In genomic region chr10:59037506-59037905, GRCh38 we compare ENCODE assay signal across 1 cellular context.
A peak's percentile ranks its signal among the peaks of the same experiment; 100 is the strongest.
TF ChIP-seq lines count a peak whose summit lies in the region.

No MANE protein-coding gene starts in this region.

TF ChIP-seq in HepG2, 621 proteins besides CTCF, POLR2A, EP300 and RAD21 (continued from another document and continues in another):
- TF ChIP-seq, protein P1, sequence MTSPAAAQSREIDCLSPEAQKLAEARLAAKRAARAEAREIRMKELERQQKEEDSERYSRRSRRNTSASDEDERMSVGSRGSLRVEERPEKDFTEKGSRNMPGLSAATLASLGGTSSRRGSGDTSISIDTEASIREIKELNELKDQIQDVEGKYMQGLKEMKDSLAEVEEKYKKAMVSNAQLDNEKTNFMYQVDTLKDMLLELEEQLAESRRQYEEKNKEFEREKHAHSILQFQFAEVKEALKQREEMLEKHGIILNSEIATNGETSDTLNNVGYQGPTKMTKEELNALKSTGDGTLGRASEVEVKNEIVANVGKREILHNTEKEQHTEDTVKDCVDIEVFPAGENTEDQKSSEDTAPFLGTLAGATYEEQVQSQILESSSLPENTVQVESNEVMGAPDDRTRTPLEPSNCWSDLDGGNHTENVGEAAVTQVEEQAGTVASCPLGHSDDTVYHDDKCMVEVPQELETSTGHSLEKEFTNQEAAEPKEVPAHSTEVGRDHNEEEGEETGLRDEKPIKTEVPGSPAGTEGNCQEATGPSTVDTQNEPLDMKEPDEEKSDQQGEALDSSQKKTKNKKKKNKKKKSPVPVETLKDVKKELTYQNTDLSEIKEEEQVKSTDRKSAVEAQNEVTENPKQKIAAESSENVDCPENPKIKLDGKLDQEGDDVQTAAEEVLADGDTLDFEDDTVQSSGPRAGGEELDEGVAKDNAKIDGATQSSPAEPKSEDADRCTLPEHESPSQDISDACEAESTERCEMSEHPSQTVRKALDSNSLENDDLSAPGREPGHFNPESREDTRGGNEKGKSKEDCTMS (CRISPR knock-in tag; conservative IDR thresholded peaks at IDR 0.05) = no peak
- TF ChIP-seq, protein P2, sequence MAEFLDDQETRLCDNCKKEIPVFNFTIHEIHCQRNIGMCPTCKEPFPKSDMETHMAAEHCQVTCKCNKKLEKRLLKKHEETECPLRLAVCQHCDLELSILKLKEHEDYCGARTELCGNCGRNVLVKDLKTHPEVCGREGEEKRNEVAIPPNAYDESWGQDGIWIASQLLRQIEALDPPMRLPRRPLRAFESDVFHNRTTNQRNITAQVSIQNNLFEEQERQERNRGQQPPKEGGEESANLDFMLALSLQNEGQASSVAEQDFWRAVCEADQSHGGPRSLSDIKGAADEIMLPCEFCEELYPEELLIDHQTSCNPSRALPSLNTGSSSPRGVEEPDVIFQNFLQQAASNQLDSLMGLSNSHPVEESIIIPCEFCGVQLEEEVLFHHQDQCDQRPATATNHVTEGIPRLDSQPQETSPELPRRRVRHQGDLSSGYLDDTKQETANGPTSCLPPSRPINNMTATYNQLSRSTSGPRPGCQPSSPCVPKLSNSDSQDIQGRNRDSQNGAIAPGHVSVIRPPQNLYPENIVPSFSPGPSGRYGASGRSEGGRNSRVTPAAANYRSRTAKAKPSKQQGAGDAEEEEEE (CRISPR knock-in tag; IDR thresholded peaks at IDR 0.05; ENCODE audit: borderline replicate concordance) = no peak
- TF ChIP-seq PAX8 (CRISPR knock-in tag; IDR thresholded peaks at IDR 0.05; ENCODE audit: borderline replicate concordance) = no peak
- peak; percentile 89 for TF ChIP-seq RXRB (CRISPR knock-in tag; IDR thresholded peaks at IDR 0.05; ENCODE audit: borderline replicate concordance)
- no peak for TF ChIP-seq MAFF (IDR thresholded peaks at IDR 0.05; ENCODE audit: low read depth, low read length)
- no peak for TF ChIP-seq ZNF878 (CRISPR knock-in tag; IDR thresholded peaks at IDR 0.05)
- peak; percentile 52; the same call in 1 of the 2 replicates for TF ChIP-seq RCOR2 (CRISPR knock-in tag; IDR thresholded peaks at IDR 0.05)
- TF ChIP-seq, protein P3, sequence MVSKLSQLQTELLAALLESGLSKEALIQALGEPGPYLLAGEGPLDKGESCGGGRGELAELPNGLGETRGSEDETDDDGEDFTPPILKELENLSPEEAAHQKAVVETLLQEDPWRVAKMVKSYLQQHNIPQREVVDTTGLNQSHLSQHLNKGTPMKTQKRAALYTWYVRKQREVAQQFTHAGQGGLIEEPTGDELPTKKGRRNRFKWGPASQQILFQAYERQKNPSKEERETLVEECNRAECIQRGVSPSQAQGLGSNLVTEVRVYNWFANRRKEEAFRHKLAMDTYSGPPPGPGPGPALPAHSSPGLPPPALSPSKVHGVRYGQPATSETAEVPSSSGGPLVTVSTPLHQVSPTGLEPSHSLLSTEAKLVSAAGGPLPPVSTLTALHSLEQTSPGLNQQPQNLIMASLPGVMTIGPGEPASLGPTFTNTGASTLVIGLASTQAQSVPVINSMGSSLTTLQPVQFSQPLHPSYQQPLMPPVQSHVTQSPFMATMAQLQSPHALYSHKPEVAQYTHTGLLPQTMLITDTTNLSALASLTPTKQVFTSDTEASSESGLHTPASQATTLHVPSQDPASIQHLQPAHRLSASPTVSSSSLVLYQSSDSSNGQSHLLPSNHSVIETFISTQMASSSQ (IDR thresholded peaks at IDR 0.05; ENCODE audit: low read depth) = peak; percentile 66; the same call in 1 of the 2 replicates
- TF ChIP-seq, protein P3 (CRISPR knock-in tag; IDR thresholded peaks at IDR 0.05; ENCODE audit: borderline replicate concordance) = peak; percentile 51; the same call in 1 of the 2 replicates
- TF ChIP-seq NR2F1 (CRISPR knock-in tag; IDR thresholded peaks at IDR 0.05) = peak; percentile 50 to 63; a peak in 3 of 4 replicates
- TF ChIP-seq SOX5 (CRISPR knock-in tag; IDR thresholded peaks at IDR 0.05; ENCODE audit: borderline replicate concordance) = peak; percentile 94
- no peak for TF ChIP-seq ZNF142 (CRISPR knock-in tag; IDR thresholded peaks at IDR 0.05)
- no peak for TF ChIP-seq RFXAP (CRISPR knock-in tag; IDR thresholded peaks at IDR 0.05; ENCODE audit: borderline replicate concordance)
- TF ChIP-seq ZFP36L2 (CRISPR knock-in tag; IDR thresholded peaks at IDR 0.05) = no peak
- no peak for TF ChIP-seq ZNF710 (CRISPR knock-in tag; IDR thresholded peaks at IDR 0.05; ENCODE audit: borderline replicate concordance)
- TF ChIP-seq NFATC3 (CRISPR knock-in tag; IDR thresholded peaks at IDR 0.05) = no peak
- TF ChIP-seq NR2F6 (IDR thresholded peaks at IDR 0.05) = peak; percentile 91
- TF ChIP-seq NR2F6 (CRISPR knock-in tag; IDR thresholded peaks at IDR 0.05) = peak; percentile 91
- no peak for TF ChIP-seq ZNF160 (CRISPR knock-in tag; IDR thresholded peaks at IDR 0.05)
- TF ChIP-seq ZNF598 (CRISPR knock-in tag; IDR thresholded peaks at IDR 0.05; ENCODE audit: borderline replicate concordance) = no peak
- TF ChIP-seq TAF15 (IDR thresholded peaks at IDR 0.05; ENCODE audit: low read depth, low read length, poor library complexity, severe bottlenecking) = no peak
- TF ChIP-seq, protein P4, sequence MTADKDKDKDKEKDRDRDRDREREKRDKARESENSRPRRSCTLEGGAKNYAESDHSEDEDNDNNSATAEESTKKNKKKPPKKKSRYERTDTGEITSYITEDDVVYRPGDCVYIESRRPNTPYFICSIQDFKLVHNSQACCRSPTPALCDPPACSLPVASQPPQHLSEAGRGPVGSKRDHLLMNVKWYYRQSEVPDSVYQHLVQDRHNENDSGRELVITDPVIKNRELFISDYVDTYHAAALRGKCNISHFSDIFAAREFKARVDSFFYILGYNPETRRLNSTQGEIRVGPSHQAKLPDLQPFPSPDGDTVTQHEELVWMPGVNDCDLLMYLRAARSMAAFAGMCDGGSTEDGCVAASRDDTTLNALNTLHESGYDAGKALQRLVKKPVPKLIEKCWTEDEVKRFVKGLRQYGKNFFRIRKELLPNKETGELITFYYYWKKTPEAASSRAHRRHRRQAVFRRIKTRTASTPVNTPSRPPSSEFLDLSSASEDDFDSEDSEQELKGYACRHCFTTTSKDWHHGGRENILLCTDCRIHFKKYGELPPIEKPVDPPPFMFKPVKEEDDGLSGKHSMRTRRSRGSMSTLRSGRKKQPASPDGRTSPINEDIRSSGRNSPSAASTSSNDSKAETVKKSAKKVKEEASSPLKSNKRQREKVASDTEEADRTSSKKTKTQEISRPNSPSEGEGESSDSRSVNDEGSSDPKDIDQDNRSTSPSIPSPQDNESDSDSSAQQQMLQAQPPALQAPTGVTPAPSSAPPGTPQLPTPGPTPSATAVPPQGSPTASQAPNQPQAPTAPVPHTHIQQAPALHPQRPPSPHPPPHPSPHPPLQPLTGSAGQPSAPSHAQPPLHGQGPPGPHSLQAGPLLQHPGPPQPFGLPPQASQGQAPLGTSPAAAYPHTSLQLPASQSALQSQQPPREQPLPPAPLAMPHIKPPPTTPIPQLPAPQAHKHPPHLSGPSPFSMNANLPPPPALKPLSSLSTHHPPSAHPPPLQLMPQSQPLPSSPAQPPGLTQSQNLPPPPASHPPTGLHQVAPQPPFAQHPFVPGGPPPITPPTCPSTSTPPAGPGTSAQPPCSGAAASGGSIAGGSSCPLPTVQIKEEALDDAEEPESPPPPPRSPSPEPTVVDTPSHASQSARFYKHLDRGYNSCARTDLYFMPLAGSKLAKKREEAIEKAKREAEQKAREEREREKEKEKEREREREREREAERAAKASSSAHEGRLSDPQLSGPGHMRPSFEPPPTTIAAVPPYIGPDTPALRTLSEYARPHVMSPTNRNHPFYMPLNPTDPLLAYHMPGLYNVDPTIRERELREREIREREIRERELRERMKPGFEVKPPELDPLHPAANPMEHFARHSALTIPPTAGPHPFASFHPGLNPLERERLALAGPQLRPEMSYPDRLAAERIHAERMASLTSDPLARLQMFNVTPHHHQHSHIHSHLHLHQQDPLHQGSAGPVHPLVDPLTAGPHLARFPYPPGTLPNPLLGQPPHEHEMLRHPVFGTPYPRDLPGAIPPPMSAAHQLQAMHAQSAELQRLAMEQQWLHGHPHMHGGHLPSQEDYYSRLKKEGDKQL (CRISPR knock-in tag; IDR thresholded peaks at IDR 0.05; ENCODE audit: low read depth) = no peak
- no peak for TF ChIP-seq HOXA9 (CRISPR knock-in tag; IDR thresholded peaks at IDR 0.05; ENCODE audit: borderline replicate concordance)
- peak; percentile 69 for TF ChIP-seq HDAC2 (CRISPR knock-in tag; IDR thresholded peaks at IDR 0.05)
- TF ChIP-seq NKX3-1 (CRISPR knock-in tag; IDR thresholded peaks at IDR 0.05) = no peak
- no peak for TF ChIP-seq ZNF547 (CRISPR knock-in tag; IDR thresholded peaks at IDR 0.05)
- no peak for TF ChIP-seq ZNF543 (CRISPR knock-in tag; IDR thresholded peaks at IDR 0.05)
